Comparison of ENCODE assay signal across 1 cellular context in genomic region chr15:26082069-26082832, GRCh38.
TF ChIP-seq lines count a peak whose summit lies in the region.

No MANE protein-coding gene starts in this region.

TF ChIP-seq in HEK293, 187 proteins besides CTCF, POLR2A, EP300 and RAD21 (continued from another document and continues in another):
- TF ChIP-seq PRDM2 (tag by site-specific recombination; IDR thresholded peaks at IDR 0.05; ENCODE audit: borderline replicate concordance) (no peak), ZNF530 (tag by site-specific recombination; IDR thresholded peaks at IDR 0.05; ENCODE audit: low read depth) (no peak), ZNF621 (tag by site-specific recombination; IDR thresholded peaks at IDR 0.05) (no peak), ZNF629 (tag by site-specific recombination; IDR thresholded peaks at IDR 0.05) (peak; percentile 67; the same call in 1 of the 2 replicates), ZNF239 (tag by site-specific recombination; IDR thresholded peaks at IDR 0.05) (no peak), ZNF266 (tag by site-specific recombination; IDR thresholded peaks at IDR 0.05; ENCODE audit: low read depth) (no peak), ZNF768 (tag by site-specific recombination; IDR thresholded peaks at IDR 0.05) (no peak), SP7 (tag by site-specific recombination; IDR thresholded peaks at IDR 0.05) (0 out of 2 replicates have a peak, but pooled peaks have one; percentile 45), ZNF416 (tag by site-specific recombination; IDR thresholded peaks at IDR 0.05) (no peak), GLI2 (tag by site-specific recombination; IDR thresholded peaks at IDR 0.05; ENCODE audit: borderline replicate concordance, low read depth) (no peak), SALL2 (tag by site-specific recombination; IDR thresholded peaks at IDR 0.05; ENCODE audit: borderline replicate concordance) (no peak), ZBTB10 (tag by site-specific recombination; IDR thresholded peaks at IDR 0.05) (no peak), ZNF837 (tag by site-specific recombination; IDR thresholded peaks at IDR 0.05) (no peak), ZNF324 (tag by site-specific recombination; IDR thresholded peaks at IDR 0.05) (no peak), ZNF624 (tag by site-specific recombination; IDR thresholded peaks at IDR 0.05) (no peak), SETDB1 (IDR thresholded peaks at IDR 0.05; ENCODE audit: insufficient read length, low read length) (no peak), BCL11B (tag by site-specific recombination; IDR thresholded peaks at IDR 0.05; ENCODE audit: low read depth) (no peak), ZIC2 (tag by site-specific recombination; IDR thresholded peaks at IDR 0.05) (no peak), ZNF555 (tag by site-specific recombination; conservative IDR thresholded peaks at IDR 0.05) (no peak), GLIS1 (tag by site-specific recombination; IDR thresholded peaks at IDR 0.05) (peak; percentile 14; the same call in 1 of the 2 replicates), KLF9 (tag by site-specific recombination; IDR thresholded peaks at IDR 0.05; ENCODE audit: low read depth) (peak; percentile 83), KLF10 (tag by site-specific recombination; IDR thresholded peaks at IDR 0.05) (peak; percentile 54), ZNF214 (tag by site-specific recombination; IDR thresholded peaks at IDR 0.05; ENCODE audit: borderline replicate concordance) (no peak), ZNF692 (tag by site-specific recombination; IDR thresholded peaks at IDR 0.05) (peak; percentile 29; the same call in 1 of the 2 replicates), ZBTB1 (tag by site-specific recombination; IDR thresholded peaks at IDR 0.05) (no peak), ZEB2 (tag by site-specific recombination; IDR thresholded peaks at IDR 0.05) (no peak), ZNF26 (tag by site-specific recombination; IDR thresholded peaks at IDR 0.05) (no peak), ZNF335 (tag by site-specific recombination; conservative IDR thresholded peaks at IDR 0.05) (peak; percentile 56; the same call in 1 of the 2 replicates), YY2 (tag by site-specific recombination; IDR thresholded peaks at IDR 0.05) (no peak), ZNF366 (tag by site-specific recombination; conservative IDR thresholded peaks at IDR 0.05) (peak; percentile 31; the same call in 1 of the 2 replicates), YY1 (tag by site-specific recombination; IDR thresholded peaks at IDR 0.05) (peak; percentile 54; the same call in 1 of the 2 replicates), ZNF571 (tag by site-specific recombination; IDR thresholded peaks at IDR 0.05) (no peak), SCRT2 (tag by site-specific recombination; IDR thresholded peaks at IDR 0.05) (peak; percentile 93), ZNF645 (tag by site-specific recombination; IDR thresholded peaks at IDR 0.05) (no peak), GFI1B (tag by site-specific recombination; IDR thresholded peaks at IDR 0.05) (no peak), ZSCAN30 (tag by site-specific recombination; IDR thresholded peaks at IDR 0.05) (peak; percentile 84)
- TF ChIP-seq, protein P1, sequence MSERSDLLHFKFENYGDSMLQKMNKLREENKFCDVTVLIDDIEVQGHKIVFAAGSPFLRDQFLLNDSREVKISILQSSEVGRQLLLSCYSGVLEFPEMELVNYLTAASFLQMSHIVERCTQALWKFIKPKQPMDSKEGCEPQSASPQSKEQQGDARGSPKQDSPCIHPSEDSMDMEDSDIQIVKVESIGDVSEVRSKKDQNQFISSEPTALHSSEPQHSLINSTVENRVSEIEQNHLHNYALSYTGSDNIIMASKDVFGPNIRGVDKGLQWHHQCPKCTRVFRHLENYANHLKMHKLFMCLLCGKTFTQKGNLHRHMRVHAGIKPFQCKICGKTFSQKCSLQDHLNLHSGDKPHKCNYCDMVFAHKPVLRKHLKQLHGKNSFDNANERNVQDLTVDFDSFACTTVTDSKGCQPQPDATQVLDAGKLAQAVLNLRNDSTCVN (tag by site-specific recombination; optimal IDR thresholded peaks at IDR 0.05): peak; percentile 43
- TF ChIP-seq, protein P2, sequence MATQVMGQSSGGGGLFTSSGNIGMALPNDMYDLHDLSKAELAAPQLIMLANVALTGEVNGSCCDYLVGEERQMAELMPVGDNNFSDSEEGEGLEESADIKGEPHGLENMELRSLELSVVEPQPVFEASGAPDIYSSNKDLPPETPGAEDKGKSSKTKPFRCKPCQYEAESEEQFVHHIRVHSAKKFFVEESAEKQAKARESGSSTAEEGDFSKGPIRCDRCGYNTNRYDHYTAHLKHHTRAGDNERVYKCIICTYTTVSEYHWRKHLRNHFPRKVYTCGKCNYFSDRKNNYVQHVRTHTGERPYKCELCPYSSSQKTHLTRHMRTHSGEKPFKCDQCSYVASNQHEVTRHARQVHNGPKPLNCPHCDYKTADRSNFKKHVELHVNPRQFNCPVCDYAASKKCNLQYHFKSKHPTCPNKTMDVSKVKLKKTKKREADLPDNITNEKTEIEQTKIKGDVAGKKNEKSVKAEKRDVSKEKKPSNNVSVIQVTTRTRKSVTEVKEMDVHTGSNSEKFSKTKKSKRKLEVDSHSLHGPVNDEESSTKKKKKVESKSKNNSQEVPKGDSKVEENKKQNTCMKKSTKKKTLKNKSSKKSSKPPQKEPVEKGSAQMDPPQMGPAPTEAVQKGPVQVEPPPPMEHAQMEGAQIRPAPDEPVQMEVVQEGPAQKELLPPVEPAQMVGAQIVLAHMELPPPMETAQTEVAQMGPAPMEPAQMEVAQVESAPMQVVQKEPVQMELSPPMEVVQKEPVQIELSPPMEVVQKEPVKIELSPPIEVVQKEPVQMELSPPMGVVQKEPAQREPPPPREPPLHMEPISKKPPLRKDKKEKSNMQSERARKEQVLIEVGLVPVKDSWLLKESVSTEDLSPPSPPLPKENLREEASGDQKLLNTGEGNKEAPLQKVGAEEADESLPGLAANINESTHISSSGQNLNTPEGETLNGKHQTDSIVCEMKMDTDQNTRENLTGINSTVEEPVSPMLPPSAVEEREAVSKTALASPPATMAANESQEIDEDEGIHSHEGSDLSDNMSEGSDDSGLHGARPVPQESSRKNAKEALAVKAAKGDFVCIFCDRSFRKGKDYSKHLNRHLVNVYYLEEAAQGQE (tag by site-specific recombination; IDR thresholded peaks at IDR 0.05): no peak
- TF ChIP-seq, protein P3, sequence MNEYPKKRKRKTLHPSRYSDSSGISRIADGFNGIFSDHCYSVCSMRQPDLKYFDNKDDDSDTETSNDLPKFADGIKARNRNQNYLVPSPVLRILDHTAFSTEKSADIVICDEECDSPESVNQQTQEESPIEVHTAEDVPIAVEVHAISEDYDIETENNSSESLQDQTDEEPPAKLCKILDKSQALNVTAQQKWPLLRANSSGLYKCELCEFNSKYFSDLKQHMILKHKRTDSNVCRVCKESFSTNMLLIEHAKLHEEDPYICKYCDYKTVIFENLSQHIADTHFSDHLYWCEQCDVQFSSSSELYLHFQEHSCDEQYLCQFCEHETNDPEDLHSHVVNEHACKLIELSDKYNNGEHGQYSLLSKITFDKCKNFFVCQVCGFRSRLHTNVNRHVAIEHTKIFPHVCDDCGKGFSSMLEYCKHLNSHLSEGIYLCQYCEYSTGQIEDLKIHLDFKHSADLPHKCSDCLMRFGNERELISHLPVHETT (tag by site-specific recombination; IDR thresholded peaks at IDR 0.05): no peak; the same call in 1 of the 2 replicates
- TF ChIP-seq, protein P4, sequence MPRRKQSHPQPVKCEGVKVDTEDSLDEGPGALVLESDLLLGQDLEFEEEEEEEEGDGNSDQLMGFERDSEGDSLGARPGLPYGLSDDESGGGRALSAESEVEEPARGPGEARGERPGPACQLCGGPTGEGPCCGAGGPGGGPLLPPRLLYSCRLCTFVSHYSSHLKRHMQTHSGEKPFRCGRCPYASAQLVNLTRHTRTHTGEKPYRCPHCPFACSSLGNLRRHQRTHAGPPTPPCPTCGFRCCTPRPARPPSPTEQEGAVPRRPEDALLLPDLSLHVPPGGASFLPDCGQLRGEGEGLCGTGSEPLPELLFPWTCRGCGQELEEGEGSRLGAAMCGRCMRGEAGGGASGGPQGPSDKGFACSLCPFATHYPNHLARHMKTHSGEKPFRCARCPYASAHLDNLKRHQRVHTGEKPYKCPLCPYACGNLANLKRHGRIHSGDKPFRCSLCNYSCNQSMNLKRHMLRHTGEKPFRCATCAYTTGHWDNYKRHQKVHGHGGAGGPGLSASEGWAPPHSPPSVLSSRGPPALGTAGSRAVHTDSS (tag by site-specific recombination; IDR thresholded peaks at IDR 0.05): no peak
